Comparison of ENCODE assay signal across 8 cellular contexts in genomic region chr1:24150228-24151174, GRCh38. TPM values are rescaled to one million over a fixed set of nuclear protein-coding genes. Genes with fewer than 3 reads are reported as not detected.
DNase-seq lines count a peak whose midpoint lies in the region; ATAC-seq, FAIRE-seq and TF ChIP-seq lines count a peak whose summit lies in the region.

No MANE protein-coding gene starts in this region.

- FAIRE-seq in HepG2 (lab: Jason Lieb, UNC): peak; percentile 92

- TF ChIP-seq EP300 in HepG2 (IDR thresholded peaks at IDR 0.05; ENCODE audit: low read depth in 2 of 2, low read length in 2 of 2) (no peak), HepG2 (CRISPR knock-in tag; IDR thresholded peaks at IDR 0.05; ENCODE audit: borderline replicate concordance) (no peak)

- H3K4me1 ChIP-seq in HepG2 (ENCODE audit: insufficient read depth, low read length): peaks cover 37% of the 10 kb centered on the region

- TF ChIP-seq POLR2A in HepG2 (IDR thresholded peaks at IDR 0.05; ENCODE audit: insufficient read depth in 1 of 2, low read depth in 2 of 2, low read length in 2 of 2): no peak

- peak overlapping the region; percentile 45; the same call in 1 of the 2 replicates for H3K9ac ChIP-seq in HepG2 (ENCODE audit: insufficient read depth, low read depth, low read length)

- peak overlapping the region in 35 of 59 donors; percentile 2 to 53 (median 28) for H3K4me3 ChIP-seq in dorsolateral prefrontal cortex
- H3K4me3 ChIP-seq in HepG2 (replicated peaks in 1 of 3; ENCODE audit: insufficient read depth in 1 of 3, low read depth in 2 of 3, low read length in 3 of 3): peak overlapping the region; percentile 20 to 56 (median 35)

- in situ Hi-C loops in HepG2 (cut with HindIII; ENCODE audit: extremely low pct_ligation_motif_present, low pct_unique_long_range_greater_than_20kb): no loop called here

- ATAC-seq in HG03521 (IDR thresholded peaks at IDR 0.05; ENCODE audit: unreplicated experiment): peak; percentile 70
- peak; percentile 90 for ATAC-seq in HepG2
- ATAC-seq in GM19452 (IDR thresholded peaks at IDR 0.05; ENCODE audit: unreplicated experiment): no peak

- BruUV-seq in HepG2 (replicated peaks; lab: Mats Ljungman, UMichigan): TSS peak; percentile 94

- H3K27ac ChIP-seq in dorsolateral prefrontal cortex (no peak overlapping the region), HepG2 (ENCODE audit: extremely low read length, insufficient read depth, low read length) (peak overlapping the region; percentile 10)

- DNase-seq in Daoy (ENCODE audit: low read depth) (peak; percentile 92), NCI-H748 (lab: John Stamatoyannopoulos, UW; ENCODE audit: unreplicated experiment) (peak; percentile 90), dorsolateral prefrontal cortex (peak; percentile 69 to 93 (median 78)), HepG2 (ENCODE audit: low spot score) (peak; percentile 76)
- peak; percentile 86 to 91 for DNase-seq in activated CD4-positive, alpha-beta T cell treated with anti-CD3 and anti-CD28 coated beads, Interleukin-2, amount 50 U/mL, for 4 hours
- DNase-seq in stimulated activated CD4-positive, alpha-beta T cell treated with anti-CD3 and anti-CD28 coated beads, Interleukin-2, amount 100 ng/mL, for 4 hours (ENCODE audit: low read depth): peak; percentile 77

- TF ChIP-seq CTCF in dorsolateral prefrontal cortex (IDR thresholded peaks at IDR 0.05 in 54 of 56, conservative IDR thresholded peaks at IDR 0.05 in 2 of 56; ENCODE audit: low read depth in 1 of 56, partially characterized antibody in 56 of 56): peak; percentile 51 to 88 (median 78)
- peak; percentile 96 for TF ChIP-seq CTCF in HepG2 (CRISPR knock-in tag; IDR thresholded peaks at IDR 0.05)

- H3K4me2 ChIP-seq in HepG2 (ENCODE audit: low read depth, low read length): peak overlapping the region; percentile 78

- POLR2A ChIA-PET in HepG2 (lab: Yijun Ruan, JAX): interaction anchor here (0.7 to 2.9 kb wide), 8 partner anchors 9 to 79 kb away, joined by 3 to 19 read pairs (median 4); no protein-coding TSS in a partner anchor

- no peaks in the 10 kb centered on the region for H3K9me3 ChIP-seq in HepG2 (ENCODE audit: low read length)

- no peaks in the 10 kb centered on the region for H3K79me2 ChIP-seq in HepG2 (ENCODE audit: insufficient read depth, low read length)

- peak; percentile 63 for TF ChIP-seq RAD21 in HepG2 (CRISPR knock-in tag; IDR thresholded peaks at IDR 0.05)

- peak overlapping the region; percentile 39 for H2AFZ ChIP-seq in HepG2 (ENCODE audit: low read length)

- intact Hi-C loops in dorsolateral prefrontal cortex (cut with DNase I) (no loop called here), HepG2 (cut with micrococcal nuclease; ENCODE audit: unreplicated experiment) (loop anchor here (1.0 to 5.0 kb wide), 2 partner anchors 37 to 242 kb away; partner anchors contain the start of gene IFNLR1)

- 15% methylated on average over 32 of the region's 36 CpGs for WGBS in HepG2 (ENCODE audit: low lambda C conversion rate)

- CTCF ChIA-PET in HepG2 (lab: Yijun Ruan, JAX; ENCODE audit: low intra/inter-chr PET ratio, low total read pairs): interaction anchor here (2.5 kb wide), 1 partner anchor 241 kb away, joined by 27 read pairs; no protein-coding TSS in a partner anchor

- H3K27me3 ChIP-seq in dorsolateral prefrontal cortex (peaks cover 0 to 31% (median 4%) of the 10 kb centered on the region in 45 donors), HepG2 (ENCODE audit: control insufficient read depth in 1 of 2, insufficient read depth in 2 of 2, low read length in 2 of 2) (peaks cover 0 to 10% of the 10 kb centered on the region in 2 experiments; a peak in 2 of 5 replicates)

- H4K20me1 ChIP-seq in HepG2 (ENCODE audit: insufficient read depth, low read length): no peaks in the 10 kb centered on the region

- H3K36me3 ChIP-seq in HepG2 (replicated peaks in 1 of 2; ENCODE audit: control insufficient read depth in 1 of 2, insufficient read depth in 2 of 2, low read length in 2 of 2): no peaks in the 10 kb centered on the region

RNA-seq across cellular contexts. Expression of gene IL22RA1, which starts 7.6 kb away (rescaled TPM):
- not detected in 2 replicates for total RNA-seq in Daoy (2014; rRNA removed; shearing (Covaris generic))
- total RNA-seq in dorsolateral prefrontal cortex (under 1 TPM in 15 of 120 experiments, not detected in 105; 0.11 to 0.34 (median 0.24) TPM), HepG2 (2016; rRNA removed; fragmentation: Illumina TruSeq; extraction: Trizol) (2.1 and 4.4 TPM in 2 replicates)
- 0.91 and 1.6 TPM in 2 replicates for total RNA-seq in HepG2 (2016; cell fraction: cytosol; rRNA removed; fragmentation: Illumina TruSeq; extraction: Trizol; ENCODE audit: low read depth)
- 1.5 and 4.4 TPM in 2 replicates for total RNA-seq in HepG2 (2016; cell fraction: insoluble cytoplasmic fraction; rRNA removed; fragmentation: Illumina TruSeq; extraction: Trizol)
- 3.0 and 3.1 TPM in 2 replicates for total RNA-seq in HepG2 (2016; cell fraction: membrane; rRNA removed; fragmentation: Illumina TruSeq; extraction: Trizol)
- total RNA-seq in HepG2 (2016; cell fraction: nucleus; rRNA removed; fragmentation: Illumina TruSeq; extraction: Trizol): 4.5 and 6.1 TPM in 2 replicates
- 10.2 and 13.3 TPM in 2 replicates for polyA plus RNA-seq in HepG2 (2011; rRNA removed)
- polyA plus RNA-seq in HepG2 (2011; cell fraction: cytosol; rRNA removed): 5.9 and 6.0 TPM in 2 replicates
- polyA plus RNA-seq in HepG2 (2011; cell fraction: nucleus; rRNA removed): 13.5 and 13.6 TPM in 2 replicates
- 11.8 and 14.1 TPM in 2 replicates for polyA plus RNA-seq in HepG2 (2012)
- polyA plus RNA-seq in HepG2 (2016; cell fraction: cytosol; fragmentation: Illumina TruSeq; extraction: Trizol; ENCODE audit: low read depth): 1.7 and 2.0 TPM in 2 replicates
- 2.8 and 3.9 TPM in 2 replicates for polyA plus RNA-seq in HepG2 (2016; cell fraction: insoluble cytoplasmic fraction; fragmentation: Illumina TruSeq; extraction: Trizol; ENCODE audit: low read depth)
- 2.4 and 3.0 TPM in 2 replicates for polyA plus RNA-seq in HepG2 (2016; cell fraction: membrane; fragmentation: Illumina TruSeq; extraction: Trizol; ENCODE audit: low read depth)
- 13.6 and 13.9 TPM in 2 replicates for polyA plus RNA-seq in HepG2 (2016; cell fraction: nucleus; fragmentation: Illumina TruSeq; extraction: Trizol; ENCODE audit: insufficient read depth, low read depth)
- 2.7 and 12.2 TPM in 2 replicates for polyA minus RNA-seq in HepG2 (2011; rRNA and poly(A)+ RNA removed; ENCODE audit: low replicate concordance)
- 4.0 and 5.3 TPM in 2 replicates for polyA minus RNA-seq in HepG2 (2011; cell fraction: cytosol; rRNA and poly(A)+ RNA removed)
- polyA minus RNA-seq in HepG2 (2011; cell fraction: nucleus; rRNA and poly(A)+ RNA removed): 4.2 and 4.5 TPM in 2 replicates

RNA-seq across cellular contexts. Expression of gene IFNLR1, which starts 36.6 kb away (rescaled TPM):
- 1.2 and 1.3 TPM in 2 replicates for total RNA-seq in Daoy (2014; rRNA removed; shearing (Covaris generic))
- total RNA-seq in dorsolateral prefrontal cortex (1 to 10 TPM in 118 of 120 experiments, under 1 TPM in 2; 0.84 to 4.8 (median 2.4) TPM), HepG2 (2016; rRNA removed; fragmentation: Illumina TruSeq; extraction: Trizol) (5.7 and 8.5 TPM in 2 replicates)
- total RNA-seq in HepG2 (2016; cell fraction: cytosol; rRNA removed; fragmentation: Illumina TruSeq; extraction: Trizol; ENCODE audit: low read depth): 3.8 and 4.0 TPM in 2 replicates
- 5.2 and 8.9 TPM in 2 replicates for total RNA-seq in HepG2 (2016; cell fraction: insoluble cytoplasmic fraction; rRNA removed; fragmentation: Illumina TruSeq; extraction: Trizol)
- total RNA-seq in HepG2 (2016; cell fraction: membrane; rRNA removed; fragmentation: Illumina TruSeq; extraction: Trizol): 5.8 and 6.1 TPM in 2 replicates
- 7.8 TPM in 2 replicates for total RNA-seq in HepG2 (2016; cell fraction: nucleus; rRNA removed; fragmentation: Illumina TruSeq; extraction: Trizol)
- polyA plus RNA-seq in HepG2 (2011; rRNA removed): 3.8 and 6.5 TPM in 2 replicates
- polyA plus RNA-seq in HepG2 (2011; cell fraction: cytosol; rRNA removed): 3.4 and 4.6 TPM in 2 replicates
- polyA plus RNA-seq in HepG2 (2011; cell fraction: nucleus; rRNA removed): 4.6 and 5.3 TPM in 2 replicates
- 3.2 and 3.9 TPM in 2 replicates for polyA plus RNA-seq in HepG2 (2012)
- 3.7 and 4.5 TPM in 2 replicates for polyA plus RNA-seq in HepG2 (2016; cell fraction: cytosol; fragmentation: Illumina TruSeq; extraction: Trizol; ENCODE audit: low read depth)
- 2.8 and 3.6 TPM in 2 replicates for polyA plus RNA-seq in HepG2 (2016; cell fraction: insoluble cytoplasmic fraction; fragmentation: Illumina TruSeq; extraction: Trizol; ENCODE audit: low read depth)
- 3.5 and 3.9 TPM in 2 replicates for polyA plus RNA-seq in HepG2 (2016; cell fraction: membrane; fragmentation: Illumina TruSeq; extraction: Trizol; ENCODE audit: low read depth)
- 11.8 and 14.2 TPM in 2 replicates for polyA plus RNA-seq in HepG2 (2016; cell fraction: nucleus; fragmentation: Illumina TruSeq; extraction: Trizol; ENCODE audit: insufficient read depth, low read depth)
- polyA minus RNA-seq in HepG2 (2011; rRNA and poly(A)+ RNA removed; ENCODE audit: low replicate concordance): 2.1 and 8.3 TPM in 2 replicates
- polyA minus RNA-seq in HepG2 (2011; cell fraction: cytosol; rRNA and poly(A)+ RNA removed): 4.3 TPM in 2 replicates
- polyA minus RNA-seq in HepG2 (2011; cell fraction: nucleus; rRNA and poly(A)+ RNA removed): 2.4 and 3.1 TPM in 2 replicates

RNA-seq across cellular contexts. Expression of gene MYOM3, which starts 38.6 kb away (rescaled TPM):
- 0.39 and 1.1 TPM in 2 replicates for total RNA-seq in Daoy (2014; rRNA removed; shearing (Covaris generic))
- under 1 TPM in 34 of 120 experiments, not detected in 86; 0.06 to 0.53 (median 0.14) TPM for total RNA-seq in dorsolateral prefrontal cortex
- total RNA-seq in HepG2 (2016; rRNA removed; fragmentation: Illumina TruSeq; extraction: Trizol): 15.3 and 16.5 TPM in 2 replicates
- total RNA-seq in HepG2 (2016; cell fraction: cytosol; rRNA removed; fragmentation: Illumina TruSeq; extraction: Trizol; ENCODE audit: low read depth): 4.1 and 5.6 TPM in 2 replicates
- 13.4 and 15.6 TPM in 2 replicates for total RNA-seq in HepG2 (2016; cell fraction: insoluble cytoplasmic fraction; rRNA removed; fragmentation: Illumina TruSeq; extraction: Trizol)
- 13.7 and 13.8 TPM in 2 replicates for total RNA-seq in HepG2 (2016; cell fraction: membrane; rRNA removed; fragmentation: Illumina TruSeq; extraction: Trizol)
- total RNA-seq in HepG2 (2016; cell fraction: nucleus; rRNA removed; fragmentation: Illumina TruSeq; extraction: Trizol): 8.9 and 12.1 TPM in 2 replicates
- polyA plus RNA-seq in HepG2 (2011; rRNA removed): 5.8 and 7.9 TPM in 2 replicates
- polyA plus RNA-seq in HepG2 (2011; cell fraction: cytosol; rRNA removed): 5.4 and 6.0 TPM in 2 replicates
- 11.3 and 13.5 TPM in 2 replicates for polyA plus RNA-seq in HepG2 (2011; cell fraction: nucleus; rRNA removed)
- 16.0 TPM in 2 replicates for polyA plus RNA-seq in HepG2 (2012)
- 2.4 TPM in 2 replicates for polyA plus RNA-seq in HepG2 (2016; cell fraction: cytosol; fragmentation: Illumina TruSeq; extraction: Trizol; ENCODE audit: low read depth)
- 13.0 and 14.7 TPM in 2 replicates for polyA plus RNA-seq in HepG2 (2016; cell fraction: insoluble cytoplasmic fraction; fragmentation: Illumina TruSeq; extraction: Trizol; ENCODE audit: low read depth)
- 8.0 and 8.5 TPM in 2 replicates for polyA plus RNA-seq in HepG2 (2016; cell fraction: membrane; fragmentation: Illumina TruSeq; extraction: Trizol; ENCODE audit: low read depth)
- 19.4 and 21.7 TPM in 2 replicates for polyA plus RNA-seq in HepG2 (2016; cell fraction: nucleus; fragmentation: Illumina TruSeq; extraction: Trizol; ENCODE audit: insufficient read depth, low read depth)
- 0.14 and 8.4 TPM in 2 replicates for polyA minus RNA-seq in HepG2 (2011; rRNA and poly(A)+ RNA removed; ENCODE audit: low replicate concordance)
- 3.6 and 4.5 TPM in 2 replicates for polyA minus RNA-seq in HepG2 (2011; cell fraction: cytosol; rRNA and poly(A)+ RNA removed)
- polyA minus RNA-seq in HepG2 (2011; cell fraction: nucleus; rRNA and poly(A)+ RNA removed): 10.2 and 12.6 TPM in 2 replicates
